ENCODE assay signal across 15 cellular contexts in genomic region chr2:202718614-202719013, GRCh38.
A peak's percentile ranks its signal among the peaks of the same experiment; 100 is the strongest.
DNase-seq lines count a peak whose midpoint lies in the region; ATAC-seq and TF ChIP-seq lines count a peak whose summit lies in the region.
"Had no signal": no experiment of that assay in that cellular context is flagged by ENCODE, and none has a peak within 500 bp of the region (broad histone marks: within the 10 kb centered on the region; RNA-seq: fewer than 3 reads in every experiment).

No MANE protein-coding gene starts in this region.

- no peaks in the 10 kb centered on the region for H3K36me3 ChIP-seq in RWPE2 (ENCODE audit: low read depth)
- H3K36me3 ChIP-seq: pancreas, suprapubic skin had no signal

- H3K4me1 ChIP-seq in RWPE2 (ENCODE audit: insufficient read depth, poor library complexity, severe bottlenecking): no peaks in the 10 kb centered on the region
- H3K4me1 ChIP-seq: suprapubic skin had no signal

- H3K27me3 Mint-ChIP-seq in activated T-cell treated with anti-CD3 and anti-CD28 coated beads, Interleukin-2, amount 50 U/mL, for 24 hours: no peaks in the 10 kb centered on the region
- no peaks in the 10 kb centered on the region for H3K27me3 Mint-ChIP-seq in stimulated activated memory B cell treated with anti-CD40 and anti-IgM and Interleukin-4, amounts not matched to agents 10 μg/mL and 1 μg/mL and 100 μg/mL, for 72 hours

- TF ChIP-seq CTCF in RWPE2 (IDR thresholded peaks at IDR 0.05; ENCODE audit: poor library complexity, severe bottlenecking) (no peak), fibroblast of mammary gland (conservative IDR thresholded peaks at IDR 0.05; ENCODE audit: control insufficient read depth, insufficient read depth, low read depth, low read length) (no peak), GM10248 (IDR thresholded peaks at IDR 0.05; ENCODE audit: control extremely low read depth, extremely low read depth, low read depth, missing control alignments) (no peak)

- H3K4me3 Mint-ChIP-seq in activated T-cell treated with anti-CD3 and anti-CD28 coated beads, Interleukin-2, amount 50 U/mL, for 24 hours: no peak overlapping the region
- no peak overlapping the region for H3K4me3 Mint-ChIP-seq in stimulated activated memory B cell treated with anti-CD40 and anti-IgM and Interleukin-4, amounts not matched to agents 10 μg/mL and 1 μg/mL and 100 μg/mL, for 72 hours
- H3K4me3 Mint-ChIP-seq: activated naive CD4-positive, alpha-beta T cell treated with anti-CD3 and anti-CD28 coated beads for 36 hours had no signal

- H3K36me3 Mint-ChIP-seq in activated T-cell treated with anti-CD3 and anti-CD28 coated beads, Interleukin-2, amount 50 U/mL, for 24 hours (ENCODE audit: low read depth): peaks cover 19% of the 10 kb centered on the region
- H3K36me3 Mint-ChIP-seq in stimulated activated memory B cell treated with anti-CD40 and anti-IgM and Interleukin-4, amounts not matched to agents 10 μg/mL and 1 μg/mL and 100 μg/mL, for 72 hours: peaks cover 20% of the 10 kb centered on the region

- H3K9me3 Mint-ChIP-seq in activated T-cell treated with anti-CD3 and anti-CD28 coated beads, Interleukin-2, amount 50 U/mL, for 24 hours: peaks cover 11% of the 10 kb centered on the region
- H3K9me3 Mint-ChIP-seq in stimulated activated memory B cell treated with anti-CD40 and anti-IgM and Interleukin-4, amounts not matched to agents 10 μg/mL and 1 μg/mL and 100 μg/mL, for 72 hours: peaks cover 6% of the 10 kb centered on the region

- DNase-seq in activated T-cell treated with anti-CD3 and anti-CD28 coated beads, Interleukin-2, amount 50 U/mL, for 24 hours: no peak
- DNase-seq in activated T-cell treated with anti-CD3 and anti-CD28 coated beads for 4 hours (no peak), RWPE2 (ENCODE audit: low spot score) (no peak), fibroblast of mammary gland (ENCODE audit: low read depth) (peak; percentile 59), NCI-H1436 (lab: John Stamatoyannopoulos, UW) (no peak), GM10248 (ENCODE audit: extremely low spot score) (no peak)
- DNase-seq: activated CD4-positive, alpha-beta T cell treated with anti-CD3 and anti-CD28 coated beads for 48 hours; kidney; NCI-H2081 treated with DMSO at 0.1 percent for 48 hours; pancreas; SHP77 treated with DMSO at 0.1 percent for 48 hours had no signal

- peaks cover 54% of the 10 kb centered on the region for H3K4me1 Mint-ChIP-seq in activated T-cell treated with anti-CD3 and anti-CD28 coated beads, Interleukin-2, amount 50 U/mL, for 24 hours (ENCODE audit: low read depth)
- peaks cover 49% of the 10 kb centered on the region for H3K4me1 Mint-ChIP-seq in stimulated activated memory B cell treated with anti-CD40 and anti-IgM and Interleukin-4, amounts not matched to agents 10 μg/mL and 1 μg/mL and 100 μg/mL, for 72 hours

- H3K27me3 ChIP-seq in RWPE2 (ENCODE audit: insufficient read depth, poor library complexity, severe bottlenecking): no peaks in the 10 kb centered on the region
- H3K27me3 ChIP-seq: pancreas, suprapubic skin had no signal

- H3K9me3 ChIP-seq in RWPE2 (ENCODE audit: severe bottlenecking): peaks cover 3% of the 10 kb centered on the region
- H3K9me3 ChIP-seq: pancreas had no signal

- CTCF ChIA-PET in GM10248 (lab: Yijun Ruan, JAX): interaction anchor here (1.4 kb wide), 1 partner anchor 33 kb away, joined by 4 read pairs; no protein-coding TSS in a partner anchor

- no peak overlapping the region for H3K27ac ChIP-seq in RWPE2 (ENCODE audit: poor library complexity, severe bottlenecking)
- H3K27ac ChIP-seq: pancreas, suprapubic skin had no signal

- H3K27ac Mint-ChIP-seq in activated T-cell treated with anti-CD3 and anti-CD28 coated beads, Interleukin-2, amount 50 U/mL, for 24 hours: peak overlapping the region; percentile 81
- H3K27ac Mint-ChIP-seq in stimulated activated memory B cell treated with anti-CD40 and anti-IgM and Interleukin-4, amounts not matched to agents 10 μg/mL and 1 μg/mL and 100 μg/mL, for 72 hours: peak overlapping the region; percentile 88

- H3K4me3 ChIP-seq in RWPE2 (ENCODE audit: severe bottlenecking): no peak overlapping the region
- no peak overlapping the region for H3K4me3 ChIP-seq in fibroblast of mammary gland (ENCODE audit: control insufficient read depth, low read depth, low read length)
- H3K4me3 ChIP-seq: pancreas, suprapubic skin had no signal

- ATAC-seq in RWPE2 (ENCODE audit: low read depth) (peak; percentile 68; the same call in 2 of the 3 replicates), GM19463 (IDR thresholded peaks at IDR 0.05; ENCODE audit: unreplicated experiment) (no peak)
- no peak for ATAC-seq in stimulated activated memory B cell treated with anti-CD40 and anti-IgM and Interleukin-4, amounts not matched to agents 10 μg/mL and 1 μg/mL and 100 μg/mL, for 72 hours

- POLR2A ChIA-PET in GM10248 (lab: Yijun Ruan, JAX): no interaction called here
